ENCODE assay signal across 8 cellular contexts in genomic region chr5:179550511-179551342, GRCh38. TPM values are rescaled to one million over a fixed set of nuclear protein-coding genes. Genes with fewer than 3 reads are reported as not detected.
DNase-seq lines count a peak whose midpoint lies in the region; ATAC-seq, FAIRE-seq and TF ChIP-seq lines count a peak whose summit lies in the region.

A gene with protein sequence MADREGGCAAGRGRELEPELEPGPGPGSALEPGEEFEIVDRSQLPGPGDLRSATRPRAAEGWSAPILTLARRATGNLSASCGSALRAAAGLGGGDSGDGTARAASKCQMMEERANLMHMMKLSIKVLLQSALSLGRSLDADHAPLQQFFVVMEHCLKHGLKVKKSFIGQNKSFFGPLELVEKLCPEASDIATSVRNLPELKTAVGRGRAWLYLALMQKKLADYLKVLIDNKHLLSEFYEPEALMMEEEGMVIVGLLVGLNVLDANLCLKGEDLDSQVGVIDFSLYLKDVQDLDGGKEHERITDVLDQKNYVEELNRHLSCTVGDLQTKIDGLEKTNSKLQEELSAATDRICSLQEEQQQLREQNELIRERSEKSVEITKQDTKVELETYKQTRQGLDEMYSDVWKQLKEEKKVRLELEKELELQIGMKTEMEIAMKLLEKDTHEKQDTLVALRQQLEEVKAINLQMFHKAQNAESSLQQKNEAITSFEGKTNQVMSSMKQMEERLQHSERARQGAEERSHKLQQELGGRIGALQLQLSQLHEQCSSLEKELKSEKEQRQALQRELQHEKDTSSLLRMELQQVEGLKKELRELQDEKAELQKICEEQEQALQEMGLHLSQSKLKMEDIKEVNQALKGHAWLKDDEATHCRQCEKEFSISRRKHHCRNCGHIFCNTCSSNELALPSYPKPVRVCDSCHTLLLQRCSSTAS (plus strand): TSS chr5:179550554. CDS start chr5:179550570, 16 bp downstream.

- no peaks in the 10 kb centered on the region for H3K9me3 Mint-ChIP-seq in T-helper 2 cell treated with Interferon-gamma antibody and Interleukin-4, amounts not matched to agents 5 μg/mL and 100 μg/mL, for 36 hours

- FAIRE-seq in GM12891 (lab: Jason Lieb, UNC) = peak; percentile 79

- peak within 1 kb of the TSS; percentile 88 for H3K4me3 ChIP-seq in HFF-Myc (replicated peaks; ENCODE audit: low read depth, low read length)
- peak within 1 kb of the TSS; percentile 59 for H3K4me3 ChIP-seq in astrocyte of the cerebellum (ENCODE audit: low read depth, low read length)

- TF ChIP-seq POLR2A in GM12891 (IDR thresholded peaks at IDR 0.05; ENCODE audit: low read depth, low read length) = peak; percentile 76

- H3K4me1 Mint-ChIP-seq in T-helper 2 cell treated with Interferon-gamma antibody and Interleukin-4, amounts not matched to agents 5 μg/mL and 100 μg/mL, for 36 hours (ENCODE audit: low read depth) = peaks cover 20% of the 10 kb centered on the region

- TF ChIP-seq CTCF in HFF-Myc (IDR thresholded peaks at IDR 0.05; ENCODE audit: low read depth, low read length, missing control alignments) = no peak
- no peak for TF ChIP-seq CTCF in astrocyte of the cerebellum (IDR thresholded peaks at IDR 0.05; ENCODE audit: low read depth, low read length, missing control alignments)

- H3K27ac Mint-ChIP-seq in T-helper 2 cell treated with Interferon-gamma antibody and Interleukin-4, amounts not matched to agents 5 μg/mL and 100 μg/mL, for 36 hours = peak within 1 kb of the TSS; percentile 99

- DNase-seq in GM12891 (ENCODE audit: insufficient read length, low spot score) (peak; percentile 74), HFF-Myc (ENCODE audit: extremely low read depth, low read depth) (no peak), NAMALWA (ENCODE audit: low spot score) (peak; percentile 89), astrocyte of the cerebellum (ENCODE audit: low read depth) (peak; percentile 22), hippocampal formation (lab: John Stamatoyannopoulos, UW) (peak; percentile 74 to 86), sciatic nerve (ENCODE audit: low spot score) (peak; percentile 90), kidney glomerular epithelial cell (lab: John Stamatoyannopoulos, UW) (no peak)
- peak; percentile 87 for DNase-seq in T-helper 2 cell treated with Interferon-gamma antibody and Interleukin-4, amounts not matched to agents 5 μg/mL and 100 μg/mL, for 36 hours (ENCODE audit: low spot score)

- intact Hi-C loops in sciatic nerve (cut with DNase I) = no loop called here

- H3K4me3 Mint-ChIP-seq in T-helper 2 cell treated with Interferon-gamma antibody and Interleukin-4, amounts not matched to agents 5 μg/mL and 100 μg/mL, for 36 hours = peak within 1 kb of the TSS; percentile 98

- H3K27me3 Mint-ChIP-seq in T-helper 2 cell treated with Interferon-gamma antibody and Interleukin-4, amounts not matched to agents 5 μg/mL and 100 μg/mL, for 36 hours (ENCODE audit: low read depth) = no peaks in the 10 kb centered on the region

- ATAC-seq in sciatic nerve = peak; percentile 88

- H3K36me3 Mint-ChIP-seq in T-helper 2 cell treated with Interferon-gamma antibody and Interleukin-4, amounts not matched to agents 5 μg/mL and 100 μg/mL, for 36 hours (ENCODE audit: low read depth) = peaks cover 15% of the 10 kb centered on the region

- in situ Hi-C loops in astrocyte of the cerebellum (cut with HindIII; ENCODE audit: low sequenced_read_pairs) = no loop called here

TF ChIP-seq in GM12891, 5 proteins besides CTCF, POLR2A, EP300 and RAD21:
- TF ChIP-seq POU2F2 (IDR thresholded peaks at IDR 0.05; ENCODE audit: low read depth, low read length) = peak; percentile 51; the same call in 1 of the 2 replicates
- no peak for TF ChIP-seq PAX5 (IDR thresholded peaks at IDR 0.05; ENCODE audit: insufficient read depth, low read length, severe bottlenecking)
- no peak for TF ChIP-seq SPI1 (IDR thresholded peaks at IDR 0.05; ENCODE audit: low read depth, low read length)
- TF ChIP-seq TAF1 (IDR thresholded peaks at IDR 0.05; ENCODE audit: low read depth, low read length) = no peak; the same call in none of the 2 replicates
- TF ChIP-seq POLR2AphosphoS5 (IDR thresholded peaks at IDR 0.05; ENCODE audit: low read depth, low read length) = peak; percentile 71
TF ChIP-seq in GM12891: peak in this region for 2.

RNA-seq across cellular contexts. Expression of the gene that starts here (rescaled TPM):
- 16.9 TPM for polyA plus RNA-seq in GM12891 (2012; ENCODE audit: low read depth, missing spikeins)
- total RNA-seq in sciatic nerve = 52.1 TPM

Comparison
In these comparisons a context has a peak if more than half of its experiments do, and no peak if none do; other contexts are left out.
1. DNase-seq: peak in GM12891 (single experiment), NAMALWA (single experiment), T-helper 2 cell treated with Interferon-gamma antibody and Interleukin-4, amounts not matched to agents 5 μg/mL and 100 μg/mL, for 36 hours (single experiment), astrocyte of the cerebellum (single experiment), hippocampal formation (2 of 2) and sciatic nerve (single experiment); none in HFF-Myc (single experiment) and kidney glomerular epithelial cell (single experiment).